In genomic region chr5:55600086-55600485, GRCh38 we compare ENCODE assay signal across 9 cellular contexts.
DNase-seq lines count a peak whose midpoint lies in the region; ATAC-seq and TF ChIP-seq lines count a peak whose summit lies in the region.
"Had no signal": no experiment of that assay in that cellular context is flagged by ENCODE, and none has a peak within 500 bp of the region (broad histone marks: within the 10 kb centered on the region; RNA-seq: fewer than 3 reads in every experiment).

No MANE protein-coding gene starts in this region.

- peak overlapping the region; percentile 19 to 90 (median 85) for H3K27ac ChIP-seq in stomach

- H3K36me3 Mint-ChIP-seq in activated CD8-positive, alpha-beta T cell treated with anti-CD3 and anti-CD28 coated beads, Interleukin-2, amount 10 ng/mL, durations not matched to agents 7 days and 5 days (ENCODE audit: low read depth): no peaks in the 10 kb centered on the region

- DNase-seq in DMS 273 (lab: John Stamatoyannopoulos, UW; ENCODE audit: unreplicated experiment) (peak; percentile 38), DMS 273 treated with DMSO at 0.1 percent for 48 hours (lab: John Stamatoyannopoulos, UW) (no peak), left lobe of liver (ENCODE audit: low spot score) (peak; percentile 35), stomach (no peak), OCI-M1 (lab: John Stamatoyannopoulos, UW) (no peak)
- no peak for DNase-seq in activated CD8-positive, alpha-beta T cell treated with anti-CD3 and anti-CD28 coated beads, Interleukin-2, amount 10 ng/mL, durations not matched to agents 7 days and 5 days
- DNase-seq: stimulated activated CD8-positive, alpha-beta memory T cell treated with anti-CD3 and anti-CD28 coated beads, Interleukin-4, amount 100 ng/mL, for 48 hours had no signal

- H3K9me3 Mint-ChIP-seq in activated CD8-positive, alpha-beta T cell treated with anti-CD3 and anti-CD28 coated beads, Interleukin-2, amount 10 ng/mL, durations not matched to agents 7 days and 5 days (ENCODE audit: insufficient read depth): no peaks in the 10 kb centered on the region

- POLR2A ChIA-PET in activated CD8-positive, alpha-beta T cell treated with anti-CD3 and anti-CD28 coated beads, Interleukin-2, amount 10 ng/mL, durations not matched to agents 7 days and 5 days (lab: Charles Lee): interaction anchor here (1.0 to 1.4 kb wide), 2 partner anchors 9 to 65 kb away, joined by 3 to 4 read pairs; partner anchors contain the start of gene PLPP1

- TF ChIP-seq POLR2A in stomach (IDR thresholded peaks at IDR 0.05): no peak

- intact Hi-C loops in stomach (cut with DNase I; ENCODE audit: low total_unique reads): no loop called here

- H3K4me1 Mint-ChIP-seq in activated CD8-positive, alpha-beta T cell treated with anti-CD3 and anti-CD28 coated beads, Interleukin-2, amount 10 ng/mL, durations not matched to agents 7 days and 5 days (ENCODE audit: low read depth): peaks cover 41% of the 10 kb centered on the region

- no peaks in the 10 kb centered on the region for H3K9me3 ChIP-seq in stomach

- H3K36me3 ChIP-seq in stomach: no peaks in the 10 kb centered on the region

- H3K27me3 Mint-ChIP-seq in activated CD8-positive, alpha-beta T cell treated with anti-CD3 and anti-CD28 coated beads, Interleukin-2, amount 10 ng/mL, durations not matched to agents 7 days and 5 days (ENCODE audit: low read depth): no peaks in the 10 kb centered on the region

- TF ChIP-seq EP300 in stomach (IDR thresholded peaks at IDR 0.05): no peak

- peak overlapping the region; percentile 61 for H3K4me3 Mint-ChIP-seq in activated CD8-positive, alpha-beta T cell treated with anti-CD3 and anti-CD28 coated beads, Interleukin-2, amount 10 ng/mL, durations not matched to agents 7 days and 5 days

- CTCF ChIA-PET in activated CD8-positive, alpha-beta T cell treated with anti-CD3 and anti-CD28 coated beads, Interleukin-2, amount 10 ng/mL, durations not matched to agents 7 days and 5 days (lab: Charles Lee): interaction anchor here (1.1 to 1.2 kb wide), 2 partner anchors 35 to 60 kb away, joined by 3 to 4 read pairs; no protein-coding TSS in a partner anchor

- 67 to 83% (median 75%) methylated on average over 3 of the region's 3 CpGs for WGBS in stomach, 5 donors

- peak; percentile 13 for ATAC-seq in activated CD8-positive, alpha-beta T cell treated with anti-CD3 and anti-CD28 coated beads, Interleukin-2, amount 10 ng/mL, durations not matched to agents 7 days and 5 days
- ATAC-seq in left lobe of liver (peak; percentile 9), HG02884 (IDR thresholded peaks at IDR 0.05; ENCODE audit: unreplicated experiment) (no peak), HG03457 (IDR thresholded peaks at IDR 0.05; ENCODE audit: unreplicated experiment) (no peak)

- peaks cover 16 to 80% (median 60%) of the 10 kb centered on the region in 4 donors for H3K4me1 ChIP-seq in stomach

- H3K4me3 ChIP-seq in stomach: no peak overlapping the region

- no peak for TF ChIP-seq CTCF in stomach (IDR thresholded peaks at IDR 0.05)

- H3K27me3 ChIP-seq in stomach: no peaks in the 10 kb centered on the region

- peak overlapping the region; percentile 86 for H3K27ac Mint-ChIP-seq in activated CD8-positive, alpha-beta T cell treated with anti-CD3 and anti-CD28 coated beads, Interleukin-2, amount 10 ng/mL, durations not matched to agents 7 days and 5 days

Comparison
In these comparisons a context has a peak if more than half of its experiments do, and no peak if none do; other contexts are left out.
1. DNase-seq: peak in DMS 273 (single experiment) and left lobe of liver (single experiment); none in DMS 273 treated with DMSO at 0.1 percent for 48 hours (single experiment), activated CD8-positive, alpha-beta T cell treated with anti-CD3 and anti-CD28 coated beads, Interleukin-2, amount 10 ng/mL, durations not matched to agents 7 days and 5 days (single experiment), stomach (single experiment) and OCI-M1 (single experiment).
2. ATAC-seq: peak in activated CD8-positive, alpha-beta T cell treated with anti-CD3 and anti-CD28 coated beads, Interleukin-2, amount 10 ng/mL, durations not matched to agents 7 days and 5 days (single experiment) and left lobe of liver (single experiment); none in HG02884 (single experiment) and HG03457 (single experiment).